In genomic region chr19:53463263-53463662, GRCh38 we compare ENCODE assay signal across 8 cellular contexts. TPM values are rescaled to one million over a fixed set of nuclear protein-coding genes. Genes with fewer than 3 reads are reported as not detected.
DNase-seq lines count a peak whose midpoint lies in the region; ATAC-seq and TF ChIP-seq lines count a peak whose summit lies in the region.

No MANE protein-coding gene starts in this region.

- no peak for ATAC-seq in GM18867 (IDR thresholded peaks at IDR 0.05; ENCODE audit: unreplicated experiment)

- peaks cover 22% of the 10 kb centered on the region for H3K9me3 ChIP-seq in endodermal cell (ENCODE audit: control insufficient read depth, low read length)

- H3K4me3 ChIP-seq in endodermal cell (ENCODE audit: low read length), result no peak overlapping the region

- WGBS in endodermal cell (ENCODE audit: insufficient coverage in 1 of 2, insufficient read length in 1 of 2), 2 experiments, result 74 to 100% methylated on average over 1 to 17 of the region's 19 CpGs

- peaks cover 14% of the 10 kb centered on the region for H3K36me3 Mint-ChIP-seq in endodermal cell (ENCODE audit: low read depth)

- peaks cover 27% of the 10 kb centered on the region for H3K9me3 Mint-ChIP-seq in endodermal cell

- no peak overlapping the region for H3K9ac ChIP-seq in endodermal cell (ENCODE audit: extremely low read depth, low read length, poor library complexity, severe bottlenecking)

- TF ChIP-seq CTCF in endodermal cell (conservative IDR thresholded peaks at IDR 0.05), result no peak

- peak overlapping the region; percentile 85 for H3K27ac Mint-ChIP-seq in endodermal cell

- H3K27me3 Mint-ChIP-seq in endodermal cell (ENCODE audit: insufficient read depth), result peaks cover 2% of the 10 kb centered on the region

- peaks cover 3% of the 10 kb centered on the region for H3K4me1 ChIP-seq in endodermal cell (ENCODE audit: control insufficient read depth, insufficient read depth, low read length)

- H3K4me3 Mint-ChIP-seq in endodermal cell, result peak overlapping the region; percentile 48

- H3K27me3 ChIP-seq in endodermal cell (ENCODE audit: control insufficient read depth, insufficient read depth, low read length, poor library complexity, severe bottlenecking), result no peaks in the 10 kb centered on the region

- peaks cover 25% of the 10 kb centered on the region for H3K4me1 Mint-ChIP-seq in endodermal cell

- no peak overlapping the region for H3K27ac ChIP-seq in endodermal cell (ENCODE audit: low read depth, low read length)

- peaks cover 7% of the 10 kb centered on the region for H3K36me3 ChIP-seq in endodermal cell (ENCODE audit: control insufficient read depth, insufficient read depth, low read length)

- DNase-seq in stimulated activated CD4-positive, alpha-beta T cell treated with anti-CD3 and anti-CD28 coated beads, Interleukin-15, amount 100 ng/mL, for 24 hours, result peak; percentile 8
- DNase-seq in stimulated activated CD4-positive, alpha-beta T cell treated with anti-CD3 and anti-CD28 coated beads, Interleukin-2, amount 100 ng/mL, for 48 hours, result no peak
- DNase-seq in endodermal cell (peak; percentile 94), medulla oblongata (ENCODE audit: extremely low spot score) (peak; percentile 93), NCI-H128 (lab: John Stamatoyannopoulos, UW; ENCODE audit: unreplicated experiment) (no peak), NCI-H2196 (lab: John Stamatoyannopoulos, UW; ENCODE audit: unreplicated experiment) (no peak), kidney glomerular epithelial cell (lab: John Stamatoyannopoulos, UW) (no peak)

RNA-seq across cellular contexts. Expression of gene ZNF813, which starts 4.3 kb away (rescaled TPM):
- total RNA-seq in endodermal cell, result 10 to 100 TPM; 38.7 to 58.5 TPM
- 15.1 TPM for polyA plus RNA-seq in endodermal cell (2013, experiment 1 of 2)
- 13.5 TPM for polyA plus RNA-seq in endodermal cell (2013, experiment 2 of 2)

RNA-seq across cellular contexts. Expression of gene ZNF761, which starts 31.5 kb away (rescaled TPM):
- 10 to 100 TPM; 52.3 to 63.8 TPM for total RNA-seq in endodermal cell
- 17.2 TPM for polyA plus RNA-seq in endodermal cell (2013, experiment 1 of 2)
- 17.8 TPM for polyA plus RNA-seq in endodermal cell (2013, experiment 2 of 2)

Comparison
In these comparisons a context has a peak if more than half of its experiments do, and no peak if none do; other contexts are left out.
1. DNase-seq: peak in stimulated activated CD4-positive, alpha-beta T cell treated with anti-CD3 and anti-CD28 coated beads, Interleukin-15, amount 100 ng/mL, for 24 hours (single experiment), endodermal cell (single experiment) and medulla oblongata (single experiment); none in stimulated activated CD4-positive, alpha-beta T cell treated with anti-CD3 and anti-CD28 coated beads, Interleukin-2, amount 100 ng/mL, for 48 hours (0 of 2), NCI-H128 (single experiment), NCI-H2196 (single experiment) and kidney glomerular epithelial cell (single experiment).